Comparison of ENCODE assay signal across 18 cellular contexts in the genomic region with DNA sequence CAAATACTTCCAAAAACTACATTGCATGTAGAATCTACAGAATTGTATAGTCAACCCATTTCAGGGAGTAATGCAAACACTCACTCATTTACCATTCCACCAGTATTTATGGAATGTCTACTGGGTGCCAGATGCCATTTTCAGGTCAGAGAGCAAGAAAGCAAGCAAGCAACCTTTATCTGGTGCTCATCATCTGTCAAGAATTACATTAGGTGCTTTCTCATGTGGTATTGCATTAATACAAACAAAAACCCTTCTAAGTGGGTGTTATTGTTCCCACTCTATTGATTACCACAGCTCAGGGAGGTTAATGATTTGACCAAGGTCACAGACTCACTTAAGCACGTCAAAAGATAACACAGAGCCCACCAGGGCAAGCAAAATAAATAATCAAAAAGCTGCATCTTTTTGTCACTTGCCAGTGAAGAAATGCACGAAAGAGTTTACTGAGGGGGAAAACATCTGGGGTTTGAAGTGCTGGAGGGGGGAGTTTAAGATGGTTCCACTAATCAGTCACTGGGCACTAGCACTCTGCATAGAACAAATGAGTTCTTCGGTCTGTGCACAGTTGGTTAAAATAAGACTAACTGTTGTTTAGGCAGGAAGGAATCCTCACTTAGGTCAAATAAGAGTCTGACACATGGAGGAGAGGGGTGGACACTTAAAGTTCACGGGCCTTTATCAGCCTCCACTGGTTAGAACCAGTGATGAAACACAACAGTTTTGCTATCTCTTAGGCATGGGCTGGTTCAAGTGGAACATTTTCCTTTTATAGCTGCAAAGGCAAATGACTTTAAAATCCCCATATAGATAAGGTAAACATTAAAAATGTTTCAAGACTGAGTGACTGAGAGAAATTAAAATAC.
DNase-seq lines count a peak whose midpoint lies in the region; ATAC-seq and TF ChIP-seq lines count a peak whose summit lies in the region.
"Had no signal": no experiment of that assay in that cellular context is flagged by ENCODE, and none has a peak within 500 bp of the region (broad histone marks: within the 10 kb centered on the region; RNA-seq: fewer than 3 reads in every experiment).

No MANE protein-coding gene starts in this region.

- dilution Hi-C loops in IMR-90 (cut with HindIII; ENCODE audit: low sequenced_read_pairs, unreplicated experiment), result no loop called here

- H3K36me3 ChIP-seq in IMR-90 (ENCODE audit: control insufficient read depth, insufficient read depth, low read length) (peaks cover 4% of the 10 kb centered on the region; the same call in 1 of the 2 replicates), ectodermal cell (ENCODE audit: control insufficient read depth, insufficient read depth, low read length) (peaks cover 31% of the 10 kb centered on the region), MM.1S (replicated peaks; ENCODE audit: insufficient read depth, low read length) (no peaks in the 10 kb centered on the region)
- H3K36me3 ChIP-seq: tibial nerve had no signal

- no peak overlapping the region for H3K18ac ChIP-seq in IMR-90 (ENCODE audit: low read depth, low read length)

- TF ChIP-seq CTCF in IMR-90 (conservative IDR thresholded peaks at IDR 0.05; ENCODE audit: low read depth, low read length), result no peak
- no peak for TF ChIP-seq CTCF in MM.1S (IDR thresholded peaks at IDR 0.05; ENCODE audit: low read length)

- DNase-seq in ACHN, result peak; percentile 5
- peak; percentile 13 for DNase-seq in IMR-90
- DNase-seq in left kidney (ENCODE audit: low read depth, low spot score), result peak; percentile 10
- no peak for DNase-seq in activated CD8-positive, alpha-beta memory T cell treated with anti-CD3 and anti-CD28 coated beads, Interleukin-2, amount 50 U/mL, for 4 hours
- DNase-seq in DMS153 treated with DMSO at 0.1 percent for 48 hours (lab: John Stamatoyannopoulos, UW; ENCODE audit: unreplicated experiment), result no peak
- DNase-seq in HK-2 (ENCODE audit: unreplicated experiment), result no peak
- no peak for DNase-seq in MM.1S
- DNase-seq: activated CD4-positive, alpha-beta T cell treated with anti-CD3 and anti-CD28 coated beads, Interleukin-2, amount 50 U/mL, for 48 hours; activated T-cell treated with anti-CD3 and anti-CD28 coated beads, Interleukin-2, amount 50 U/mL, for 4 hours; dorsolateral prefrontal cortex; NCI-H1092; NCI-H526; SHP77 treated with DMSO at 0.1 percent for 48 hours; stimulated activated naive CD8-positive, alpha-beta T cell treated with anti-CD3 and anti-CD28 coated beads, Interleukin-15, Interleukin-2, amounts not matched to agents 100 U/mL and 50 U/mL, for 24 hours had no signal

- H2BK20ac ChIP-seq in IMR-90 (ENCODE audit: low read depth, low read length), result no peak overlapping the region

- no TSS peak for BruUV-seq in IMR-90 (replicated peaks; lab: Mats Ljungman, UMichigan)

- H2BK5ac ChIP-seq in IMR-90 (ENCODE audit: low read depth, low read length, poor library complexity, severe bottlenecking), result no peak overlapping the region

- in situ Hi-C loops in ACHN (cut with HindIII; ENCODE audit: low pct_ligation_motif_present, low pct_unique_long_range_greater_than_20kb, low sequenced_read_pairs) (no loop called here), IMR-90 (cut with MboI; ENCODE audit: low sequenced_read_pairs) (no loop called here)

- H3K79me2 ChIP-seq in MM.1S (ENCODE audit: low read length), result no peaks in the 10 kb centered on the region

- CTCF ChIA-PET in IMR-90 (lab: Yijun Ruan, JAX), result interaction anchor here (0.6 to 1.9 kb wide), 2 partner anchors 12 to 917 kb away, joined by 3 to 9 read pairs; no protein-coding TSS in a partner anchor

- H2AK5ac ChIP-seq in IMR-90 (ENCODE audit: low read depth, low read length), result no peak overlapping the region

- H2AK9ac ChIP-seq in IMR-90 (replicated peaks; ENCODE audit: low read depth, low read length, poor library complexity), result no peak overlapping the region

- no peak overlapping the region for H4K5ac ChIP-seq in IMR-90 (ENCODE audit: low read depth, low read length)

- H3K4me2 ChIP-seq in IMR-90 (ENCODE audit: low read depth, low read length) (no peak overlapping the region; the same call in 1 of the 2 replicates), MM.1S (ENCODE audit: low read depth, low read length) (no peak overlapping the region)

- H3K9ac ChIP-seq in IMR-90 (ENCODE audit: low read depth, low read length) (no peak overlapping the region), MM.1S (ENCODE audit: low read length) (no peak overlapping the region)

- ATAC-seq in IMR-90 (ENCODE audit: low read depth), result peak; percentile 46; the same call in 1 of the 2 replicates
- ATAC-seq: activated naive CD4-positive, alpha-beta T cell treated with anti-CD3 and anti-CD28 coated beads, Interleukin-2, amount 50 U/mL, for 72 hours; activated T-cell treated with anti-CD3 and anti-CD28 coated beads, Interleukin-2, amount 50 U/mL, for 4 hours; stimulated activated naive CD8-positive, alpha-beta T cell treated with anti-CD3 and anti-CD28 coated beads, Interleukin-15, Interleukin-2, amounts not matched to agents 100 U/mL and 50 U/mL, for 24 hours had no signal

- H3K4me3 ChIP-seq in IMR-90 (ENCODE audit: insufficient read depth, low read depth, low read length), result no peak overlapping the region
- H3K4me3 ChIP-seq in ectodermal cell (ENCODE audit: insufficient read depth, low read depth, low read length), result no peak overlapping the region
- H3K4me3 ChIP-seq in MM.1S (ENCODE audit: low read length), result no peak overlapping the region
- H3K4me3 ChIP-seq: dorsolateral prefrontal cortex, HAP-1, tibial nerve had no signal

- H3K9me3 ChIP-seq in IMR-90 (ENCODE audit: control insufficient read depth, insufficient read depth, low read length) (no peaks in the 10 kb centered on the region), ectodermal cell (ENCODE audit: control insufficient read depth, low read length) (no peaks in the 10 kb centered on the region), MM.1S (replicated peaks; ENCODE audit: insufficient read depth, low read length) (no peaks in the 10 kb centered on the region)
- H3K9me3 ChIP-seq: HAP-1, tibial nerve had no signal

- no peaks in the 10 kb centered on the region for H3F3A ChIP-seq in MM.1S (ENCODE audit: insufficient read depth, low read length)

- H2AFZ ChIP-seq in IMR-90 (replicated peaks; ENCODE audit: low read length, poor library complexity) (no peak overlapping the region), MM.1S (ENCODE audit: low read length) (no peak overlapping the region)

- H3K27ac ChIP-seq in IMR-90 (ENCODE audit: insufficient read depth, low read length) (no peak overlapping the region), ectodermal cell (ENCODE audit: insufficient read depth, low read depth, low read length, poor library complexity, severe bottlenecking) (peak overlapping the region; percentile 27), MM.1S (ENCODE audit: low read length) (no peak overlapping the region)
- H3K27ac ChIP-seq: tibial nerve had no signal

- H3K4ac ChIP-seq in IMR-90 (ENCODE audit: low read depth, low read length), result no peak overlapping the region

- no peak overlapping the region; the same call in 1 of the 2 replicates for H3K14ac ChIP-seq in IMR-90 (replicated peaks; ENCODE audit: low read depth, low read length)

- no peak overlapping the region for H4K91ac ChIP-seq in IMR-90 (ENCODE audit: insufficient read depth, low read depth, low read length)

- no CpG with 5 or more reads among the region's 4 CpGs for whole genome bisulfite sequencing in IMR-90 (ENCODE audit: extremely low coverage in 2 of 2, insufficient read length in 1 of 2), 2 experiments
- 80 to 92% methylated on average over 4 of the region's 4 CpGs for WGBS in ectodermal cell, 2 experiments

- TF ChIP-seq RAD21 in IMR-90 (IDR thresholded peaks at IDR 0.05; ENCODE audit: low read length), result no peak

- peak overlapping the region in 1 of 2 experiments; percentile 59; a peak in 2 of 4 replicates for H4K8ac ChIP-seq in IMR-90 (ENCODE audit: low read depth in 2 of 2, low read length in 2 of 2)

- no peak overlapping the region; the same call in 1 of the 2 replicates for H3K56ac ChIP-seq in IMR-90 (ENCODE audit: extremely low read depth, insufficient read depth, low read length)

- H3K9me2 ChIP-seq in MM.1S (replicated peaks; ENCODE audit: insufficient read depth, low read length), result no peaks in the 10 kb centered on the region

- intact Hi-C loops in IMR-90 (cut with micrococcal nuclease), result no loop called here

- no peaks in the 10 kb centered on the region for H4K20me1 ChIP-seq in IMR-90 (ENCODE audit: insufficient read depth, low read length)
- H4K20me1 ChIP-seq in MM.1S (ENCODE audit: insufficient read depth, low read length), result no peaks in the 10 kb centered on the region

- H3K23ac ChIP-seq in IMR-90 (ENCODE audit: low read depth, low read length), result no peak overlapping the region

- H3K79me1 ChIP-seq in IMR-90 (ENCODE audit: low read depth in 1 of 2, low read length in 2 of 2), result peaks cover 3 to 4% of the 10 kb centered on the region in 2 experiments; a peak in 2 of 4 replicates

- H3K27me3 ChIP-seq in IMR-90 (ENCODE audit: control insufficient read depth, insufficient read depth, low read length), result no peaks in the 10 kb centered on the region
- no peaks in the 10 kb centered on the region for H3K27me3 ChIP-seq in ectodermal cell (ENCODE audit: control insufficient read depth, insufficient read depth, low read length, poor library complexity, severe bottlenecking)
- no peaks in the 10 kb centered on the region for H3K27me3 ChIP-seq in MM.1S (replicated peaks; ENCODE audit: insufficient read depth, low read length)
- H3K27me3 ChIP-seq: dorsolateral prefrontal cortex, tibial nerve had no signal

- POLR2A ChIA-PET in IMR-90 (lab: Charles Lee; ENCODE audit: unreplicated experiment), result no interaction called here

- H2BK120ac ChIP-seq in IMR-90 (ENCODE audit: low read depth, low read length), result no peak overlapping the region

- H3K4me1 ChIP-seq in IMR-90 (ENCODE audit: control insufficient read depth, insufficient read depth, low read length), result peaks cover 4% of the 10 kb centered on the region; the same call in 1 of the 2 replicates
- H3K4me1 ChIP-seq in ectodermal cell (ENCODE audit: control insufficient read depth, insufficient read depth, low read length), result peaks cover 5% of the 10 kb centered on the region
- H3K4me1 ChIP-seq in MM.1S (ENCODE audit: low read length), result no peaks in the 10 kb centered on the region
- H3K4me1 ChIP-seq: tibial nerve had no signal

- no peak overlapping the region for H2BK15ac ChIP-seq in IMR-90 (ENCODE audit: low read depth, low read length)

- TF ChIP-seq POLR2A in IMR-90 (IDR thresholded peaks at IDR 0.05; ENCODE audit: low read depth, low read length), result no peak

- H3K9me1 ChIP-seq in IMR-90 (ENCODE audit: insufficient read depth, low read length), result no peaks in the 10 kb centered on the region; the same call in 1 of the 2 replicates

TF ChIP-seq in IMR-90, 13 proteins besides CTCF, POLR2A, EP300 and RAD21:
- no peak for TF ChIP-seq NFE2L2 (IDR thresholded peaks at IDR 0.05; ENCODE audit: low read depth, low read length)
- no peak for TF ChIP-seq RFX5 (IDR thresholded peaks at IDR 0.05; ENCODE audit: low read depth, low read length)
- TF ChIP-seq CEBPB (IDR thresholded peaks at IDR 0.05; ENCODE audit: low read depth, low read length), result no peak
- no peak for TF ChIP-seq FOS (IDR thresholded peaks at IDR 0.05; ENCODE audit: low read depth, low read length)
- TF ChIP-seq BHLHE40 (IDR thresholded peaks at IDR 0.05; ENCODE audit: low read depth, low read length), result no peak

Comparison
In these comparisons a context has a peak if more than half of its experiments do, and no peak if none do; other contexts are left out.
1. DNase-seq: peak in ACHN (single experiment), IMR-90 (single experiment) and left kidney (single experiment); none in activated CD8-positive, alpha-beta memory T cell treated with anti-CD3 and anti-CD28 coated beads, Interleukin-2, amount 50 U/mL, for 4 hours (single experiment), DMS153 treated with DMSO at 0.1 percent for 48 hours (single experiment), HK-2 (single experiment) and MM.1S (single experiment).